Comparison of ENCODE assay signal across 12 cellular contexts in the genomic region with DNA sequence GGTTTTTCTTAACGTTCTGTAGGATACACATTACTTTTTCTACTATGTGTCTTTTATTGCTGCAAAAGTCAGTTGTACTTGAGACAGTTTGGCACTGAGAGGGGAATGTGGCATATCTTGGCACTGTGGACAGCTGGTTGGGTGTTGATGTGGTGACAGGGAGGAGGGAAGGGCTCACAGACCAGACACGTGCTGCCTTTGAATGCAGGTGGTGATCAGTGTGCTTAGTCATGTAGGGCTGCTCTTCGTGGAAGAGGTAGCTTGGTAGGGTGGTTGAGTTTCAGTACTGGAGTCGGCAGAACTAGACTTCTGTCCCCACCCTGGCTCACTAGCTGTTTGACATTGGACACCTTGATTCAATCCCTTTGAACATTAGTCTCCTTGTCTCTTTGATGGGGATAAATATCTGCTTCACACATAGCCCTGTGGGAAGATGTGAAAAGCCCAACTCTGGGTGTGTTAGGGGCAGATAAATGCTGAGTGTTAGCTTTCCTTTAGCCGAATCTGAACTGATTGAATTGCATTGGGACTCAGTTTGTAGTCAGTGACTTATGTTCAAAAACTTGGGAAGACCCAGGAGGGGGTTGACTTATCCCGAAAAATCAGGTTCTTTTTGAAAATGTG.
DNase-seq lines count a peak whose midpoint lies in the region; ATAC-seq, FAIRE-seq and TF ChIP-seq lines count a peak whose summit lies in the region.
"Had no signal": no experiment of that assay in that cellular context is flagged by ENCODE, and none has a peak within 500 bp of the region (broad histone marks: within the 10 kb centered on the region; RNA-seq: fewer than 3 reads in every experiment).

No MANE protein-coding gene starts in this region.

- H3K4me3 Mint-ChIP-seq in brain = peak overlapping the region in 1 of 5 experiments; percentile 16
- H3K4me3 Mint-ChIP-seq: activated CD4-positive, alpha-beta memory T cell treated with anti-CD3 and anti-CD28 coated beads, Interleukin-2, amount 10 ng/mL, durations not matched to agents 7 days and 5 days had no signal

- H3K9me3 ChIP-seq in pancreas = no peaks in the 10 kb centered on the region
- no peaks in the 10 kb centered on the region for H3K9me3 ChIP-seq in esophagus squamous epithelium
- H3K9me3 ChIP-seq: SJSA1 had no signal

- no peak for FAIRE-seq in pancreas (lab: Jason Lieb, UNC)
- FAIRE-seq: endothelial cell of umbilical vein had no signal

- intact Hi-C loops in pancreas (cut with DNase I) (no loop called here), esophagus squamous epithelium (cut with DNase I) (no loop called here)

- H3K4me3 ChIP-seq in pancreas = no peak overlapping the region
- no peak overlapping the region for H3K4me3 ChIP-seq in esophagus squamous epithelium
- H3K4me3 ChIP-seq: SJSA1 had no signal

- H3K27ac ChIP-seq in pancreas (no peak overlapping the region), esophagus squamous epithelium (no peak overlapping the region)
- H3K27ac ChIP-seq: SJSA1 had no signal

- no peak for TF ChIP-seq CTCF in brain (conservative IDR thresholded peaks at IDR 0.05)
- TF ChIP-seq CTCF in pancreas (IDR thresholded peaks at IDR 0.05) = no peak
- no peak for TF ChIP-seq CTCF in esophagus squamous epithelium (IDR thresholded peaks at IDR 0.05)

- peak; percentile 71 for ATAC-seq in GM19351 (IDR thresholded peaks at IDR 0.05; ENCODE audit: unreplicated experiment)
- peak in 3 of 4 donors; percentile 46 to 55 (median 51) for ATAC-seq in pancreas
- ATAC-seq in GM18870 (IDR thresholded peaks at IDR 0.05; ENCODE audit: unreplicated experiment) = no peak

- H3K27me3 Mint-ChIP-seq in brain = no peaks in the 10 kb centered on the region
- H3K27me3 Mint-ChIP-seq: activated CD4-positive, alpha-beta memory T cell treated with anti-CD3 and anti-CD28 coated beads, Interleukin-2, amount 10 ng/mL, durations not matched to agents 7 days and 5 days had no signal

- no peak for TF ChIP-seq POLR2A in esophagus squamous epithelium (IDR thresholded peaks at IDR 0.05)

- peaks cover 24% of the 10 kb centered on the region for H3K36me3 Mint-ChIP-seq in brain

- H3K4me1 ChIP-seq in pancreas (no peaks in the 10 kb centered on the region), esophagus squamous epithelium (no peaks in the 10 kb centered on the region)

- H3K27me3 ChIP-seq in pancreas (no peaks in the 10 kb centered on the region), esophagus squamous epithelium (no peaks in the 10 kb centered on the region)
- H3K27me3 ChIP-seq: SJSA1 had no signal

- DNase-seq in HT1080 (ENCODE audit: low read depth) (peak; percentile 31), pancreas (no peak), RKO (ENCODE audit: low spot score) (no peak), esophagus squamous epithelium (lab: John Stamatoyannopoulos, UW) (no peak)
- DNase-seq: activated CD4-positive, alpha-beta memory T cell treated with anti-CD3 and anti-CD28 coated beads, Interleukin-2, amount 10 ng/mL, durations not matched to agents 7 days and 5 days; kidney glomerular epithelial cell; retina had no signal

- H3K36me3 ChIP-seq in pancreas (no peaks in the 10 kb centered on the region), esophagus squamous epithelium (no peaks in the 10 kb centered on the region)
- H3K36me3 ChIP-seq: SJSA1 had no signal

- peaks cover 3 to 23% (median 12%) of the 10 kb centered on the region in 5 experiments for H3K9me3 Mint-ChIP-seq in brain

- H3K27ac Mint-ChIP-seq in brain = peak overlapping the region in 4 of 5 experiments; percentile 8 to 63 (median 36)
- H3K27ac Mint-ChIP-seq: activated CD4-positive, alpha-beta memory T cell treated with anti-CD3 and anti-CD28 coated beads, Interleukin-2, amount 10 ng/mL, durations not matched to agents 7 days and 5 days had no signal

- H3K4me1 Mint-ChIP-seq in brain = peaks cover 64% of the 10 kb centered on the region
- H3K4me1 Mint-ChIP-seq: activated CD4-positive, alpha-beta memory T cell treated with anti-CD3 and anti-CD28 coated beads, Interleukin-2, amount 10 ng/mL, durations not matched to agents 7 days and 5 days had no signal

- WGBS in pancreas, 2 donors = 60 to 61% methylated on average over 6 of the region's 6 CpGs
- WGBS in esophagus squamous epithelium, 2 donors = 54 to 59% methylated on average over 5 to 6 of the region's 6 CpGs
